In genomic region chr2:112692496-112692911, GRCh38 we compare ENCODE assay signal across 1 cellular context.
TF ChIP-seq lines count a peak whose summit lies in the region.

No MANE protein-coding gene starts in this region.

TF ChIP-seq in HepG2, 621 proteins besides CTCF, POLR2A, EP300 and RAD21 (continued from another document and continues in another):
- peak; percentile 51; the same call in 1 of the 2 replicates for TF ChIP-seq USF2 (IDR thresholded peaks at IDR 0.05; ENCODE audit: low read depth, low read length)
- no peak for TF ChIP-seq USF2 (CRISPR knock-in tag; IDR thresholded peaks at IDR 0.05; ENCODE audit: borderline replicate concordance)
- no peak for TF ChIP-seq NRL (CRISPR knock-in tag; IDR thresholded peaks at IDR 0.05; ENCODE audit: borderline replicate concordance)
- no peak for TF ChIP-seq ZNF530 (CRISPR knock-in tag; IDR thresholded peaks at IDR 0.05; ENCODE audit: low read depth)
- peak; percentile 96 for TF ChIP-seq SKI (IDR thresholded peaks at IDR 0.05; ENCODE audit: partially characterized antibody)
- no peak; the same call in 1 of the 2 replicates for TF ChIP-seq FOXJ3 (CRISPR knock-in tag; IDR thresholded peaks at IDR 0.05; ENCODE audit: borderline replicate concordance)
- peak; percentile 38; the same call in 1 of the 2 replicates for TF ChIP-seq KLF11 (CRISPR knock-in tag; IDR thresholded peaks at IDR 0.05)
- TF ChIP-seq HDAC2 (CRISPR knock-in tag; IDR thresholded peaks at IDR 0.05): peak; percentile 84; the same call in 1 of the 2 replicates
- peak; percentile 59; the same call in 1 of the 2 replicates for TF ChIP-seq IRF2 (CRISPR knock-in tag; IDR thresholded peaks at IDR 0.05)
- TF ChIP-seq REL (CRISPR knock-in tag; conservative IDR thresholded peaks at IDR 0.05): no peak
- no peak for TF ChIP-seq GABPA (IDR thresholded peaks at IDR 0.05; ENCODE audit: low read depth, low read length)
- peak; percentile 18; the same call in 1 of the 2 replicates for TF ChIP-seq GABPA (CRISPR knock-in tag; IDR thresholded peaks at IDR 0.05; ENCODE audit: low read depth)
- TF ChIP-seq ZNF678 (CRISPR knock-in tag; IDR thresholded peaks at IDR 0.05): no peak
- TF ChIP-seq NFYB (CRISPR knock-in tag; IDR thresholded peaks at IDR 0.05): 0 out of 2 replicates have a peak, but pooled peaks have one; percentile 27
- TF ChIP-seq, protein P1, sequence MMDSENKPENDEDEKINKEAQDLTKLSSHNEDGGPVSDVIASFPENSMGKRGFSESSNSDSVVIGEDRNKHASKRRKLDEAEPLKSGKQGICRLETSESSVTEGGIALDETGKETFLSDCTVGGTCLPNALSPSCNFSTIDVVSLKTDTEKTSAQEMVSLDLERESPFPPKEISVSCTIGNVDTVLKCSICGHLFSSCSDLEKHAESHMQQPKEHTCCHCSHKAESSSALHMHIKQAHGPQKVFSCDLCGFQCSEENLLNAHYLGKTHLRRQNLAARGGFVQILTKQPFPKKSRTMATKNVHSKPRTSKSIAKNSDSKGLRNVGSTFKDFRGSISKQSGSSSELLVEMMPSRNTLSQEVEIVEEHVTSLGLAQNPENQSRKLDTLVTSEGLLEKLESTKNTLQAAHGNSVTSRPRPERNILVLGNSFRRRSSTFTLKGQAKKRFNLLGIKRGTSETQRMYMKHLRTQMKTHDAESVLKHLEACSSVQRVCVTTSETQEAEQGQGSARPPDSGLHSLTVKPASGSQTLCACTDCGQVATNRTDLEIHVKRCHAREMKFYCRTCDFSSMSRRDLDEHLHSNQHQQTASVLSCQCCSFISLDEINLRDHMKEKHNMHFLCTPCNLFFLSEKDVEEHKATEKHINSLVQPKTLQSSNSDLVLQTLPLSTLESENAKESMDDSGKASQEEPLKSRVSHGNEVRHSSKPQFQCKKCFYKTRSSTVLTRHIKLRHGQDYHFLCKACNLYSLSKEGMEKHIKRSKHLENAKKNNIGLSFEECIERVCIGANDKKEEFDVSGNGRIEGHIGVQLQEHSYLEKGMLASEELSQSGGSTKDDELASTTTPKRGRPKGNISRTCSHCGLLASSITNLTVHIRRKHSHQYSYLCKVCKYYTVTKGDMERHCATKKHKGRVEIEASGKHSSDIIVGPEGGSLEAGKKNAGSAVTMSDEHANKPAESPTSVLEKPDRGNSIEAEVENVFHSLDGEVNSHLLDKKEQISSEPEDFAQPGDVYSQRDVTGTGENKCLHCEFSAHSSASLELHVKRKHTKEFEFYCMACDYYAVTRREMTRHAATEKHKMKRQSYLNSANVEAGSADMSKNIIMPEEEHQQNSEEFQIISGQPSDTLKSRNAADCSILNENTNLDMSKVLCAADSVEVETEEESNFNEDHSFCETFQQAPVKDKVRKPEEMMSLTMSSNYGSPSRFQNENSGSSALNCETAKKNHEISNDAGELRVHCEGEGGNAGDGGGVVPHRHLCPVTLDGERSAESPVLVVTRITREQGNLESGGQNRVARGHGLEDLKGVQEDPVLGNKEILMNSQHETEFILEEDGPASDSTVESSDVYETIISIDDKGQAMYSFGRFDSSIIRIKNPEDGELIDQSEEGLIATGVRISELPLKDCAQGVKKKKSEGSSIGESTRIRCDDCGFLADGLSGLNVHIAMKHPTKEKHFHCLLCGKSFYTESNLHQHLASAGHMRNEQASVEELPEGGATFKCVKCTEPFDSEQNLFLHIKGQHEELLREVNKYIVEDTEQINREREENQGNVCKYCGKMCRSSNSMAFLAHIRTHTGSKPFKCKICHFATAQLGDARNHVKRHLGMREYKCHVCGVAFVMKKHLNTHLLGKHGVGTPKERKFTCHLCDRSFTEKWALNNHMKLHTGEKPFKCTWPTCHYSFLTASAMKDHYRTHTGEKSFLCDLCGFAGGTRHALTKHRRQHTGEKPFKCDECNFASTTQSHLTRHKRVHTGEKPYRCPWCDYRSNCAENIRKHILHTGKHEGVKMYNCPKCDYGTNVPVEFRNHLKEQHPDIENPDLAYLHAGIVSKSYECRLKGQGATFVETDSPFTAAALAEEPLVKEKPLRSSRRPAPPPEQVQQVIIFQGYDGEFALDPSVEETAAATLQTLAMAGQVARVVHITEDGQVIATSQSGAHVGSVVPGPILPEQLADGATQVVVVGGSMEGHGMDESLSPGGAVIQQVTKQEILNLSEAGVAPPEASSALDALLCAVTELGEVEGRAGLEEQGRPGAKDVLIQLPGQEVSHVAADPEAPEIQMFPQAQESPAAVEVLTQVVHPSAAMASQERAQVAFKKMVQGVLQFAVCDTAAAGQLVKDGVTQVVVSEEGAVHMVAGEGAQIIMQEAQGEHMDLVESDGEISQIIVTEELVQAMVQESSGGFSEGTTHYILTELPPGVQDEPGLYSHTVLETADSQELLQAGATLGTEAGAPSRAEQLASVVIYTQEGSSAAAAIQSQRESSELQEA (CRISPR knock-in tag; IDR thresholded peaks at IDR 0.05; ENCODE audit: not compliant biosample characterization): peak; percentile 37
- TF ChIP-seq ZNF335 (CRISPR knock-in tag; IDR thresholded peaks at IDR 0.05): 0 out of 2 replicates have a peak, but pooled peaks have one; percentile 71
- 0 out of 2 replicates have a peak, but pooled peaks have one; percentile 18 for TF ChIP-seq SMC3 (IDR thresholded peaks at IDR 0.05; ENCODE audit: low read length)
- no peak for TF ChIP-seq SMARCE1 (IDR thresholded peaks at IDR 0.05; ENCODE audit: borderline replicate concordance)
- TF ChIP-seq HNF4A (CRISPR knock-in tag; IDR thresholded peaks at IDR 0.05): peak; percentile 89
- TF ChIP-seq ZKSCAN1 (IDR thresholded peaks at IDR 0.05; ENCODE audit: low read length): no peak
- no peak for TF ChIP-seq TAF1 (CRISPR knock-in tag; IDR thresholded peaks at IDR 0.05)
- peak; percentile 96 for TF ChIP-seq BCL6 (CRISPR knock-in tag; IDR thresholded peaks at IDR 0.05)
- TF ChIP-seq, protein P2, sequence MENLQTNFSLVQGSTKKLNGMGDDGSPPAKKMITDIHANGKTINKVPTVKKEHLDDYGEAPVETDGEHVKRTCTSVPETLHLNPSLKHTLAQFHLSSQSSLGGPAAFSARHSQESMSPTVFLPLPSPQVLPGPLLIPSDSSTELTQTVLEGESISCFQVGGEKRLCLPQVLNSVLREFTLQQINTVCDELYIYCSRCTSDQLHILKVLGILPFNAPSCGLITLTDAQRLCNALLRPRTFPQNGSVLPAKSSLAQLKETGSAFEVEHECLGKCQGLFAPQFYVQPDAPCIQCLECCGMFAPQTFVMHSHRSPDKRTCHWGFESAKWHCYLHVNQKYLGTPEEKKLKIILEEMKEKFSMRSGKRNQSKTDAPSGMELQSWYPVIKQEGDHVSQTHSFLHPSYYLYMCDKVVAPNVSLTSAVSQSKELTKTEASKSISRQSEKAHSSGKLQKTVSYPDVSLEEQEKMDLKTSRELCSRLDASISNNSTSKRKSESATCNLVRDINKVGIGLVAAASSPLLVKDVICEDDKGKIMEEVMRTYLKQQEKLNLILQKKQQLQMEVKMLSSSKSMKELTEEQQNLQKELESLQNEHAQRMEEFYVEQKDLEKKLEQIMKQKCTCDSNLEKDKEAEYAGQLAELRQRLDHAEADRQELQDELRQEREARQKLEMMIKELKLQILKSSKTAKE (CRISPR knock-in tag; IDR thresholded peaks at IDR 0.05; ENCODE audit: borderline replicate concordance): peak; percentile 73; the same call in 1 of the 2 replicates
- peak; percentile 72 for TF ChIP-seq GATAD2A (CRISPR knock-in tag; IDR thresholded peaks at IDR 0.05)
- TF ChIP-seq, protein P3, sequence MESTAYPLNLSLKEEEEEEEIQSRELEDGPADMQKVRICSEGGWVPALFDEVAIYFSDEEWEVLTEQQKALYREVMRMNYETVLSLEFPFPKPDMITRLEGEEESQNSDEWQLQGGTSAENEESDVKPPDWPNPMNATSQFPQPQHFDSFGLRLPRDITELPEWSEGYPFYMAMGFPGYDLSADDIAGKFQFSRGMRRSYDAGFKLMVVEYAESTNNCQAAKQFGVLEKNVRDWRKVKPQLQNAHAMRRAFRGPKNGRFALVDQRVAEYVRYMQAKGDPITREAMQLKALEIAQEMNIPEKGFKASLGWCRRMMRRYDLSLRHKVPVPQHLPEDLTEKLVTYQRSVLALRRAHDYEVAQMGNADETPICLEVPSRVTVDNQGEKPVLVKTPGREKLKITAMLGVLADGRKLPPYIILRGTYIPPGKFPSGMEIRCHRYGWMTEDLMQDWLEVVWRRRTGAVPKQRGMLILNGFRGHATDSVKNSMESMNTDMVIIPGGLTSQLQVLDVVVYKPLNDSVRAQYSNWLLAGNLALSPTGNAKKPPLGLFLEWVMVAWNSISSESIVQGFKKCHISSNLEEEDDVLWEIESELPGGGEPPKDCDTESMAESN (CRISPR knock-in tag; conservative IDR thresholded peaks at IDR 0.05): 0 out of 2 replicates have a peak, but pooled peaks have one; percentile 36
- TF ChIP-seq, protein P4, sequence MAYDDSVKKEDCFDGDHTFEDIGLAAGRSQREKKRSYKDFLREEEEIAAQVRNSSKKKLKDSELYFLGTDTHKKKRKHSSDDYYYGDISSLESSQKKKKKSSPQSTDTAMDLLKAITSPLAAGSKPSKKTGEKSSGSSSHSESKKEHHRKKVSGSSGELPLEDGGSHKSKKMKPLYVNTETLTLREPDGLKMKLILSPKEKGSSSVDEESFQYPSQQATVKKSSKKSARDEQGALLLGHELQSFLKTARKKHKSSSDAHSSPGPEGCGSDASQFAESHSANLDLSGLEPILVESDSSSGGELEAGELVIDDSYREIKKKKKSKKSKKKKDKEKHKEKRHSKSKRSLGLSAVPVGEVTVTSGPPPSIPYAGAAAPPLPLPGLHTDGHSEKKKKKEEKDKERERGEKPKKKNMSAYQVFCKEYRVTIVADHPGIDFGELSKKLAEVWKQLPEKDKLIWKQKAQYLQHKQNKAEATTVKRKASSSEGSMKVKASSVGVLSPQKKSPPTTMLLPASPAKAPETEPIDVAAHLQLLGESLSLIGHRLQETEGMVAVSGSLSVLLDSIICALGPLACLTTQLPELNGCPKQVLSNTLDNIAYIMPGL (CRISPR knock-in tag; IDR thresholded peaks at IDR 0.05; ENCODE audit: borderline replicate concordance in 1 of 2, low read depth in 1 of 2): peak in 1 of 2 experiments; percentile 61; a peak in 2 of 4 replicates
- TF ChIP-seq RFXAP (CRISPR knock-in tag; IDR thresholded peaks at IDR 0.05; ENCODE audit: borderline replicate concordance): 0 out of 2 replicates have a peak, but pooled peaks have one; percentile 65
- peak; percentile 96 to 98 for TF ChIP-seq NR2F1 (CRISPR knock-in tag; IDR thresholded peaks at IDR 0.05)
- TF ChIP-seq NCOR1 (IDR thresholded peaks at IDR 0.05; ENCODE audit: borderline replicate concordance, low read length): peak; percentile 84; the same call in 1 of the 2 replicates
- no peak for TF ChIP-seq TOE1 (CRISPR knock-in tag; IDR thresholded peaks at IDR 0.05)
- peak; percentile 78 for TF ChIP-seq ZBTB26 (CRISPR knock-in tag; IDR thresholded peaks at IDR 0.05; ENCODE audit: borderline replicate concordance)
- 0 out of 2 replicates have a peak, but pooled peaks have one; percentile 26 for TF ChIP-seq YEATS4 (CRISPR knock-in tag; IDR thresholded peaks at IDR 0.05; ENCODE audit: borderline replicate concordance)
- TF ChIP-seq ZNF775 (CRISPR knock-in tag; IDR thresholded peaks at IDR 0.05; ENCODE audit: borderline replicate concordance): no peak
- TF ChIP-seq SNAPC2 (CRISPR knock-in tag; IDR thresholded peaks at IDR 0.05): no peak
- TF ChIP-seq, protein P5, sequence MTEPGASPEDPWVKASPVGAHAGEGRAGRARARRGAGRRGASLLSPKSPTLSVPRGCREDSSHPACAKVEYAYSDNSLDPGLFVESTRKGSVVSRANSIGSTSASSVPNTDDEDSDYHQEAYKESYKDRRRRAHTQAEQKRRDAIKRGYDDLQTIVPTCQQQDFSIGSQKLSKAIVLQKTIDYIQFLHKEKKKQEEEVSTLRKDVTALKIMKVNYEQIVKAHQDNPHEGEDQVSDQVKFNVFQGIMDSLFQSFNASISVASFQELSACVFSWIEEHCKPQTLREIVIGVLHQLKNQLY (CRISPR knock-in tag; IDR thresholded peaks at IDR 0.05): peak; percentile 76; the same call in 1 of the 2 replicates
- TF ChIP-seq RXRB (CRISPR knock-in tag; IDR thresholded peaks at IDR 0.05; ENCODE audit: borderline replicate concordance): peak; percentile 92
- TF ChIP-seq NR2C2 (CRISPR knock-in tag; IDR thresholded peaks at IDR 0.05; ENCODE audit: borderline replicate concordance): peak; percentile 69
